Comparison of ENCODE assay signal across 15 cellular contexts in the genomic region with DNA sequence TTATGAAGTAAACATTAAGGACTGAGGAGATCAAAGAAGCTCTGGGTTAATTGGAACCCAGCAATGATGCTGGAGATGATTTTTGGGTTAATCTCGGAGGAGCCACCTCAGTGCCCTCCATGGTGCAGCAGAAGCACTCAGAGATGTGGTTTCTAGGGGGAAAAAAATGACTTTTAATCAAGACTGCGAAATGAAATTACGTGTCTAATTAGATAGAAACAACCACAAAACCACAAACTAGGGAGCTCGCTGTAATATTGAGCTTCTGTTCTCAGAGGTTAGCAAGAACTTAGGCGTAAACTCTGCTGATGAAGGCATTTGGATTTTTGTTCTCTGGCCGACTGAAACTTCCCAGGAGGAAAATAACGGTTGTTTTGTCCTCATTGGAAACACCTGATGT.
DNase-seq lines count a peak whose midpoint lies in the region; ATAC-seq, FAIRE-seq and TF ChIP-seq lines count a peak whose summit lies in the region.
"Had no signal": no experiment of that assay in that cellular context is flagged by ENCODE, and none has a peak within 500 bp of the region (broad histone marks: within the 10 kb centered on the region; RNA-seq: fewer than 3 reads in every experiment).

No MANE protein-coding gene starts in this region.

- DNase-seq in stimulated activated CD4-positive, alpha-beta T cell treated with anti-CD3 and anti-CD28 coated beads, Interleukin-1b, Interleukin-23, amount 100 ng/mL, for 48 hours, result peak; percentile 35
- DNase-seq in stimulated activated CD4-positive, alpha-beta T cell treated with anti-CD3 and anti-CD28 coated beads, Interleukin-4, amount 100 ng/mL, for 4 hours, result no peak
- peak; percentile 24 for DNase-seq in GM12878 (ENCODE audit: low read depth, low spot score)
- DNase-seq in HFFc6, result no peak
- DNase-seq in Calu3, result no peak
- no peak for DNase-seq in activated T-helper 2 cell treated with anti-CD3 and anti-CD28 coated beads, Interferon-gamma antibody, Interleukin-2, Interleukin-4, amounts not matched to agents 10 μg/mL and 5 μg/mL and 100 μg/mL, durations not matched to agents 14 hours and 24 hours and 36 hours (ENCODE audit: low spot score)
- DNase-seq: DMS53, GM23248, hippocampal formation, kidney glomerular epithelial cell, NCI-H510A, Peyer's patch had no signal

- H3K4me1 Mint-ChIP-seq in HFFc6 (ENCODE audit: low read depth), result no peaks in the 10 kb centered on the region
- no peaks in the 10 kb centered on the region for H3K4me1 Mint-ChIP-seq in Calu3 (ENCODE audit: low read depth, unreplicated experiment)
- peaks cover 20% of the 10 kb centered on the region for H3K4me1 Mint-ChIP-seq in activated T-helper 2 cell treated with anti-CD3 and anti-CD28 coated beads, Interferon-gamma antibody, Interleukin-2, Interleukin-4, amounts not matched to agents 10 μg/mL and 5 μg/mL and 100 μg/mL, durations not matched to agents 14 hours and 24 hours and 36 hours (ENCODE audit: low read depth)

- H3K27ac Mint-ChIP-seq in HFFc6 (no peak overlapping the region), Calu3 (ENCODE audit: unreplicated experiment) (no peak overlapping the region)
- no peak overlapping the region for H3K27ac Mint-ChIP-seq in activated T-helper 2 cell treated with anti-CD3 and anti-CD28 coated beads, Interferon-gamma antibody, Interleukin-2, Interleukin-4, amounts not matched to agents 10 μg/mL and 5 μg/mL and 100 μg/mL, durations not matched to agents 14 hours and 24 hours and 36 hours

- H3K4me3 Mint-ChIP-seq in HFFc6 (no peak overlapping the region), Calu3 (ENCODE audit: low read depth, unreplicated experiment) (no peak overlapping the region)
- no peak overlapping the region for H3K4me3 Mint-ChIP-seq in activated T-helper 2 cell treated with anti-CD3 and anti-CD28 coated beads, Interferon-gamma antibody, Interleukin-2, Interleukin-4, amounts not matched to agents 10 μg/mL and 5 μg/mL and 100 μg/mL, durations not matched to agents 14 hours and 24 hours and 36 hours (ENCODE audit: low read depth)

- peaks cover 53% of the 10 kb centered on the region for H3K4me1 ChIP-seq in KMS-11 (ENCODE audit: low read depth, poor library complexity, severe bottlenecking)
- no peaks in the 10 kb centered on the region for H3K4me1 ChIP-seq in GM12878 (ENCODE audit: control insufficient read depth, insufficient read depth, low read length)
- H3K4me1 ChIP-seq: Peyer's patch, right lobe of liver had no signal

- RAD21 ChIA-PET in GM12878 (lab: Charles Lee; ENCODE audit: unreplicated experiment), result no interaction called here

- H3K27me3 ChIP-seq in KMS-11 (ENCODE audit: insufficient read depth, low read depth) (no peaks in the 10 kb centered on the region), GM12878 (replicated peaks in 1 of 2; ENCODE audit: control insufficient read depth in 2 of 2, insufficient read depth in 2 of 2, low read length in 1 of 2) (no peaks in the 10 kb centered on the region)
- H3K27me3 ChIP-seq: neutrophil, Peyer's patch, right lobe of liver had no signal

- peak in 1 of 2 experiments; percentile 54; a peak in 1 of 4 replicates for TF ChIP-seq EP300 in GM12878 (IDR thresholded peaks at IDR 0.05; ENCODE audit: borderline replicate concordance in 1 of 2, control insufficient read depth in 1 of 2, low read depth in 2 of 2, low read length in 2 of 2)

- whole genome bisulfite sequencing in GM12878 (ENCODE audit: insufficient coverage, insufficient replicate concordance, low lambda C conversion rate, missing lambda C conversion rate), result 4% methylated on average over 7 of the region's 7 CpGs

- H3K27me3 Mint-ChIP-seq in HFFc6 (ENCODE audit: insufficient read depth) (no peaks in the 10 kb centered on the region; the same call in 1 of the 2 replicates), Calu3 (ENCODE audit: unreplicated experiment) (peaks cover 27% of the 10 kb centered on the region)
- H3K27me3 Mint-ChIP-seq in activated T-helper 2 cell treated with anti-CD3 and anti-CD28 coated beads, Interferon-gamma antibody, Interleukin-2, Interleukin-4, amounts not matched to agents 10 μg/mL and 5 μg/mL and 100 μg/mL, durations not matched to agents 14 hours and 24 hours and 36 hours (ENCODE audit: low read depth), result peaks cover 48% of the 10 kb centered on the region

- H3K4me3 ChIP-seq in KMS-11 (IDR thresholded peaks at IDR 0.05; ENCODE audit: insufficient read depth, low read depth, low read length), result no peak overlapping the region
- no peak overlapping the region for H3K4me3 ChIP-seq in GM12878
- H3K4me3 ChIP-seq: GM23248, Peyer's patch, right lobe of liver had no signal

- H3K79me2 ChIP-seq in KMS-11 (ENCODE audit: insufficient read depth, low read depth) (no peaks in the 10 kb centered on the region), GM12878 (ENCODE audit: control insufficient read depth, insufficient read depth, low read length) (no peaks in the 10 kb centered on the region)

- H3K9me3 ChIP-seq in GM12878 (replicated peaks; ENCODE audit: control insufficient read depth, insufficient read depth, low read length), result no peaks in the 10 kb centered on the region
- H3K9me3 ChIP-seq: neutrophil, Peyer's patch, right lobe of liver had no signal

- TF ChIP-seq CTCF in KMS-11 (conservative IDR thresholded peaks at IDR 0.05; ENCODE audit: low read depth, low read length), result no peak
- no peak for TF ChIP-seq CTCF in GM12878 (IDR thresholded peaks at IDR 0.05 in 2 of 3, conservative IDR thresholded peaks at IDR 0.05 in 1 of 3; ENCODE audit: control insufficient read depth in 2 of 3, extremely low read depth in 1 of 3, insufficient read depth in 1 of 3, low read depth in 3 of 3, low read length in 3 of 3)
- TF ChIP-seq CTCF in HFFc6 (IDR thresholded peaks at IDR 0.05), result no peak
- no peak for TF ChIP-seq CTCF in Calu3 (IDR thresholded peaks at IDR 0.05; ENCODE audit: unreplicated experiment)

- H3K9ac ChIP-seq in KMS-11 (no peak overlapping the region; the same call in 1 of the 2 replicates), GM12878 (ENCODE audit: control insufficient read depth, insufficient read depth, low read length) (no peak overlapping the region)
- H3K9ac ChIP-seq: GM23248 had no signal

- TF ChIP-seq RAD21 in GM12878 (IDR thresholded peaks at IDR 0.05; ENCODE audit: insufficient read depth, low read depth, low read length), result no peak

- peak overlapping the region; percentile 21 for H3K4me2 ChIP-seq in KMS-11
- H3K4me2 ChIP-seq in GM12878 (ENCODE audit: control insufficient read depth, insufficient read depth), result no peak overlapping the region

- H2AFZ ChIP-seq in KMS-11 (ENCODE audit: low read depth), result no peak overlapping the region
- no peak overlapping the region for H2AFZ ChIP-seq in GM12878 (ENCODE audit: control insufficient read depth, low read depth, low read length)
- H2AFZ ChIP-seq: GM23248 had no signal

- peak; percentile 86 for ATAC-seq in GM12878
- ATAC-seq: right lobe of liver had no signal

- no peak for FAIRE-seq in GM12878 (lab: Jason Lieb, UNC)

- CTCF ChIA-PET in GM12878 (lab: Yijun Ruan, JAX), result interaction anchor here (1.0 to 1.3 kb wide), 3 partner anchors 10 to 52 kb away, joined by 3 to 4 read pairs (median 4); no protein-coding TSS in a partner anchor
- CTCF ChIA-PET in Calu3 (lab: Charles Lee), result interaction anchor here (0.6 kb wide), 1 partner anchor 49 kb away, joined by 3 read pairs; no protein-coding TSS in a partner anchor

- intact Hi-C loops in GM12878 (cut with micrococcal nuclease; ENCODE audit: unreplicated experiment), result no loop called here
- intact Hi-C loops in Calu3 (cut with micrococcal nuclease; ENCODE audit: unreplicated experiment), result no loop called here
- intact Hi-C loops in activated T-helper 2 cell treated with anti-CD3 and anti-CD28 coated beads, Interferon-gamma antibody, Interleukin-2, Interleukin-4, amounts not matched to agents 10 μg/mL and 5 μg/mL and 100 μg/mL, durations not matched to agents 14 hours and 24 hours and 36 hours (cut with micrococcal nuclease), result no loop called here

- H3K36me3 Mint-ChIP-seq in HFFc6 (ENCODE audit: low read depth), result 0 out of 2 replicates have a peak, but pooled peaks cover 10% of the 10 kb centered on the region
- no peaks in the 10 kb centered on the region for H3K36me3 Mint-ChIP-seq in Calu3 (ENCODE audit: insufficient read depth, unreplicated experiment)
- no peaks in the 10 kb centered on the region for H3K36me3 Mint-ChIP-seq in activated T-helper 2 cell treated with anti-CD3 and anti-CD28 coated beads, Interferon-gamma antibody, Interleukin-2, Interleukin-4, amounts not matched to agents 10 μg/mL and 5 μg/mL and 100 μg/mL, durations not matched to agents 14 hours and 24 hours and 36 hours (ENCODE audit: low read depth)

- POLR2A ChIA-PET in GM12878 (lab: Charles Lee), result no interaction called here

- BruUV-seq in GM12878 (replicated peaks; lab: Mats Ljungman, UMichigan) (no TSS peak), Calu3 (replicated peaks; lab: Mats Ljungman, UMichigan) (no TSS peak)

- H3K36me3 ChIP-seq in KMS-11 (ENCODE audit: insufficient read depth), result no peaks in the 10 kb centered on the region
- H3K36me3 ChIP-seq in GM12878 (ENCODE audit: control insufficient read depth in 2 of 2, insufficient read depth in 2 of 2, low read length in 1 of 2), result no peaks in the 10 kb centered on the region
- H3K36me3 ChIP-seq: neutrophil, Peyer's patch, right lobe of liver had no signal

- H4K20me1 ChIP-seq in KMS-11 (ENCODE audit: insufficient read depth), result no peaks in the 10 kb centered on the region
- no peaks in the 10 kb centered on the region for H4K20me1 ChIP-seq in GM12878 (ENCODE audit: control insufficient read depth, insufficient read depth)

- H3K27ac ChIP-seq in KMS-11 (peak overlapping the region; percentile 60), GM12878 (ENCODE audit: control insufficient read depth, insufficient read depth) (no peak overlapping the region)
- H3K27ac ChIP-seq: GM23248, neutrophil, Peyer's patch, right lobe of liver had no signal

- H3K9me3 Mint-ChIP-seq in HFFc6, result peaks cover 35% of the 10 kb centered on the region
- H3K9me3 Mint-ChIP-seq in Calu3 (ENCODE audit: low read depth, unreplicated experiment), result no peaks in the 10 kb centered on the region
- H3K9me3 Mint-ChIP-seq in activated T-helper 2 cell treated with anti-CD3 and anti-CD28 coated beads, Interferon-gamma antibody, Interleukin-2, Interleukin-4, amounts not matched to agents 10 μg/mL and 5 μg/mL and 100 μg/mL, durations not matched to agents 14 hours and 24 hours and 36 hours, result no peaks in the 10 kb centered on the region

- TF ChIP-seq POLR2A in GM12878 (IDR thresholded peaks at IDR 0.05; ENCODE audit: low read depth, low read length), result no peak

- in situ Hi-C loops in GM12878 (cut with MboI), result no loop called here

- SMC1A ChIA-PET in GM12878 (lab: Charles Lee; ENCODE audit: uncharacterized antibody, unreplicated experiment), result interaction anchor here (0.8 to 1.2 kb wide), 2 partner anchors 30 to 102 kb away, joined by 3 read pairs; no protein-coding TSS in a partner anchor

TF ChIP-seq in GM12878, 131 proteins besides CTCF, POLR2A, EP300 and RAD21 (continues in another document):
- TF ChIP-seq DPF2 (IDR thresholded peaks at IDR 0.05) (peak; percentile 78), NRF1 (conservative IDR thresholded peaks at IDR 0.05; ENCODE audit: low read depth, low read length) (no peak), SMC3 (IDR thresholded peaks at IDR 0.05; ENCODE audit: borderline replicate concordance, low read length) (no peak), IRF4 (IDR thresholded peaks at IDR 0.05; ENCODE audit: low read depth, low read length) (no peak), MTA3 (IDR thresholded peaks at IDR 0.05; ENCODE audit: borderline replicate concordance, low read length) (no peak), FOXK2 (IDR thresholded peaks at IDR 0.05) (no peak)

Comparison
In these comparisons a context has a peak if more than half of its experiments do, and no peak if none do; other contexts are left out.
1. DNase-seq: peak in stimulated activated CD4-positive, alpha-beta T cell treated with anti-CD3 and anti-CD28 coated beads, Interleukin-1b, Interleukin-23, amount 100 ng/mL, for 48 hours (single experiment) and GM12878 (single experiment); none in stimulated activated CD4-positive, alpha-beta T cell treated with anti-CD3 and anti-CD28 coated beads, Interleukin-4, amount 100 ng/mL, for 4 hours (0 of 2), HFFc6 (single experiment), Calu3 (single experiment) and activated T-helper 2 cell treated with anti-CD3 and anti-CD28 coated beads, Interferon-gamma antibody, Interleukin-2, Interleukin-4, amounts not matched to agents 10 μg/mL and 5 μg/mL and 100 μg/mL, durations not matched to agents 14 hours and 24 hours and 36 hours (single experiment).